Comparison of ENCODE assay signal across 8 cellular contexts in the genomic region with DNA sequence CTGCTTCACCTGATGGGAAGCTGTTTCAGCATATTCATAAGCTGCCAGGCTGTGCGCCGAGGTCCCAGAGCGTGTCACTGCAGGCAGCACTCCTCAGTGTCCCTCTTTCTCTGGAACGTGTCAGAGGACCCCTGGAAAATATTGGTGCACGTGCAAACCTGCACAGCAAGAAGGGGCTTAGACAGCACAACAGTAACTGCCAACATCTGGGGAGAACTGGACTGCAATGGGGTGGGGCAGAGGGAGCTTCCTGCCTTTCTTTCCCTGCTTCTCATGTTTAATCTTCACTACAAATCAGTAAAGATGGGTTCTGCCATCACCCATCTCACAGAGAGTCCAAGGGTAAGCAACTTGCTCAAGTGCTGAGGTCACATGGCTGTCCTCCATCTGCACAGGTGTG.
"Had no signal": no experiment of that assay in that cellular context is flagged by ENCODE, and none has a peak within 500 bp of the region (broad histone marks: within the 10 kb centered on the region; RNA-seq: fewer than 3 reads in every experiment).

No MANE protein-coding gene starts in this region.

- H3K27ac Mint-ChIP-seq: GM23338, HFFc6, IgD-negative memory B cell had no signal

- H3K4me1 ChIP-seq: HAP-1 had no signal

- H3K27ac ChIP-seq: HL-60 had no signal

- H3K4me3 Mint-ChIP-seq: GM23338, HFFc6, IgD-negative memory B cell had no signal

- H3K36me3 ChIP-seq: HAP-1 had no signal

- H3K36me3 Mint-ChIP-seq: IgD-negative memory B cell had no signal

- ATAC-seq: GM23338, HCT116, HepG2 had no signal

- H3K9me3 ChIP-seq: HAP-1 had no signal

- H3K4me3 ChIP-seq: GM23338, HAP-1 had no signal

- DNase-seq: H7, HFFc6 had no signal

- H3K9me3 Mint-ChIP-seq: GM23338, HFFc6, IgD-negative memory B cell had no signal

- H3K4me1 Mint-ChIP-seq: IgD-negative memory B cell had no signal
